Comparison of ENCODE assay signal across 8 cellular contexts in the genomic region with DNA sequence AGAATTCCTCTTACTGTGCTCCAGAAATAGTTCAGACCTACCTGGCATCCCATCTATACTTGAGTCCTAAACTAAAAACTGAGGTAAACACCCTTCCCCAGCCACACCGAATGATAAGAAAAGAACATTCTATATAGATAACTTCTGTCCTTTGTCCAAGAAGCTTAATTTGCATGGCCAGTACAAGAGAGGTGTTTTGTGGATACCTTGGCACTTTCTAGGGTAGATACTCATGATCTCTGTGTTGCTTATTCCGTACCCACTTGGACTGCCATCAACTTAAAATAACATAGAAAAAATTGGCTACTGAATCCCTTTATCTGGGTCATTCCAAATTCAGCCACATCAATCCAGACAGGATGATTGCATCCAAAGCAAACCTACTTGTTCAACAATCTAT.
"Had no signal": no experiment of that assay in that cellular context is flagged by ENCODE, and none has a peak within 500 bp of the region (broad histone marks: within the 10 kb centered on the region; RNA-seq: fewer than 3 reads in every experiment).

No MANE protein-coding gene starts in this region.

- DNase-seq: GDM1, GF-D8 had no signal

- ATAC-seq: GM12878 had no signal

- H3K4me3 ChIP-seq: GM12878 had no signal

- FAIRE-seq: G401.6, GM12878, GM12891, GM12892, GM18507, GM19239 had no signal
